19 cellular contexts compared by ENCODE assay signal in genomic region chr7:54960517-54960916, GRCh38. TPM values are rescaled to one million over a fixed set of nuclear protein-coding genes. Genes with fewer than 3 reads are reported as not detected.
DNase-seq lines count a peak whose midpoint lies in the region; ATAC-seq, FAIRE-seq and TF ChIP-seq lines count a peak whose summit lies in the region.
"Had no signal": no experiment of that assay in that cellular context is flagged by ENCODE, and none has a peak within 500 bp of the region (broad histone marks: within the 10 kb centered on the region; RNA-seq: fewer than 3 reads in every experiment).

No MANE protein-coding gene starts in this region.

- no peak overlapping the region for H3K9ac ChIP-seq in astrocyte (ENCODE audit: low read length)

- H3K4me3 ChIP-seq in astrocyte (ENCODE audit: insufficient read depth, low read depth, low read length): no peak overlapping the region
- H3K4me3 ChIP-seq: Peyer's patch, upper lobe of left lung had no signal

- H3K4me3 Mint-ChIP-seq in astrocyte (ENCODE audit: unreplicated experiment): no peak overlapping the region
- H3K4me3 Mint-ChIP-seq: activated T-helper 17 cell treated with anti-CD3 and anti-CD28 coated beads, Interleukin-2, amount 50 U/mL, for 72 hours; B cell; naive thymus-derived CD4-positive, alpha-beta T cell had no signal

- peaks cover 2% of the 10 kb centered on the region for H3K27me3 Mint-ChIP-seq in astrocyte (ENCODE audit: low read depth, unreplicated experiment)

- H3K27ac Mint-ChIP-seq in astrocyte (ENCODE audit: unreplicated experiment): no peak overlapping the region
- H3K27ac Mint-ChIP-seq: activated T-helper 17 cell treated with anti-CD3 and anti-CD28 coated beads, Interleukin-2, amount 50 U/mL, for 72 hours; B cell; naive thymus-derived CD4-positive, alpha-beta T cell had no signal

- no peak overlapping the region for H3K4me2 ChIP-seq in astrocyte (ENCODE audit: low read length)

- no peaks in the 10 kb centered on the region for H3K79me2 ChIP-seq in astrocyte (ENCODE audit: insufficient read depth, low read length)

- H2AFZ ChIP-seq in astrocyte (ENCODE audit: low read depth, low read length): no peak overlapping the region

- H3K9me3 ChIP-seq in astrocyte (ENCODE audit: insufficient read depth, low read depth, low read length): no peaks in the 10 kb centered on the region
- H3K9me3 ChIP-seq: Peyer's patch, upper lobe of left lung had no signal

- no peaks in the 10 kb centered on the region for H3K4me1 ChIP-seq in astrocyte (ENCODE audit: insufficient read depth, low read length)
- H3K4me1 ChIP-seq: Peyer's patch, upper lobe of left lung had no signal

- H4K20me1 ChIP-seq in astrocyte (ENCODE audit: insufficient read depth, low read length): no peaks in the 10 kb centered on the region

- H3K27me3 ChIP-seq in astrocyte (ENCODE audit: insufficient read depth, low read length): no peaks in the 10 kb centered on the region
- H3K27me3 ChIP-seq: Peyer's patch, upper lobe of left lung had no signal

- no peaks in the 10 kb centered on the region for H3K4me1 Mint-ChIP-seq in astrocyte (ENCODE audit: low read depth, unreplicated experiment)
- H3K4me1 Mint-ChIP-seq: activated T-helper 17 cell treated with anti-CD3 and anti-CD28 coated beads, Interleukin-2, amount 50 U/mL, for 72 hours; B cell; naive thymus-derived CD4-positive, alpha-beta T cell had no signal

- DNase-seq in EL (peak; percentile 45), HS-5 (ENCODE audit: low read depth) (peak; percentile 35), astrocyte (ENCODE audit: low read depth) (peak; percentile 33), hepatic stellate cell (ENCODE audit: low spot score) (peak; percentile 9), medulla oblongata (ENCODE audit: extremely low spot score) (no peak), DMS79 treated with DMSO at 0.1 percent for 48 hours (lab: John Stamatoyannopoulos, UW) (no peak)
- DNase-seq in activated CD8-positive, alpha-beta memory T cell treated with anti-CD3 and anti-CD28 coated beads, Interleukin-2, amount 50 U/mL, for 48 hours: no peak
- DNase-seq: activated CD4-positive, alpha-beta T cell treated with anti-CD3 and anti-CD28 coated beads, Interleukin-2, amount 50 U/mL, for 4 hours; DMS53; effector CD4-positive, alpha-beta T cell; left colon; naive thymus-derived CD4-positive, alpha-beta T cell; Peyer's patch; stimulated activated CD4-positive, alpha-beta T cell treated with anti-CD3 and anti-CD28 coated beads, Interleukin-2, amount 100 ng/mL, for 48 hours; T-helper 9 cell; upper lobe of left lung had no signal

- no peaks in the 10 kb centered on the region for H3K36me3 Mint-ChIP-seq in astrocyte (ENCODE audit: low read depth, unreplicated experiment)
- H3K36me3 Mint-ChIP-seq: naive thymus-derived CD4-positive, alpha-beta T cell had no signal

- H3K9me3 Mint-ChIP-seq in astrocyte (ENCODE audit: unreplicated experiment): peaks cover 2% of the 10 kb centered on the region
- H3K9me3 Mint-ChIP-seq: activated T-helper 17 cell treated with anti-CD3 and anti-CD28 coated beads, Interleukin-2, amount 50 U/mL, for 72 hours had no signal

- H3K27ac ChIP-seq in astrocyte (ENCODE audit: low read depth, low read length): no peak overlapping the region
- H3K27ac ChIP-seq: Peyer's patch, upper lobe of left lung had no signal

- FAIRE-seq in astrocyte (lab: Jason Lieb, UNC): no peak

- no peak for TF ChIP-seq CTCF in astrocyte (IDR thresholded peaks at IDR 0.05; ENCODE audit: insufficient read depth, low read depth, low read length)

- no peak for ATAC-seq in GM21737 (IDR thresholded peaks at IDR 0.05; ENCODE audit: unreplicated experiment)
- ATAC-seq: activated T-helper 17 cell treated with anti-CD3 and anti-CD28 coated beads, Interleukin-2, amount 50 U/mL, for 72 hours; left colon; naive thymus-derived CD4-positive, alpha-beta T cell had no signal

- no peaks in the 10 kb centered on the region for H3K36me3 ChIP-seq in astrocyte (ENCODE audit: insufficient read depth, low read length)
- H3K36me3 ChIP-seq: Peyer's patch, upper lobe of left lung had no signal

RNA-seq across cellular contexts. Expression of gene EGFR, which starts 58.3 kb away (rescaled TPM):
- 22.0 and 27.3 TPM in 2 replicates for total RNA-seq in astrocyte
- total RNA-seq: B cell had no signal

Comparison
In these comparisons a context has a peak if more than half of its experiments do, and no peak if none do; other contexts are left out.
1. DNase-seq: peak in EL (single experiment), HS-5 (single experiment), astrocyte (single experiment) and hepatic stellate cell (single experiment); none in medulla oblongata (single experiment), activated CD8-positive, alpha-beta memory T cell treated with anti-CD3 and anti-CD28 coated beads, Interleukin-2, amount 50 U/mL, for 48 hours (single experiment) and DMS79 treated with DMSO at 0.1 percent for 48 hours (single experiment).